Comparison of ENCODE assay signal across 8 cellular contexts in the genomic region with DNA sequence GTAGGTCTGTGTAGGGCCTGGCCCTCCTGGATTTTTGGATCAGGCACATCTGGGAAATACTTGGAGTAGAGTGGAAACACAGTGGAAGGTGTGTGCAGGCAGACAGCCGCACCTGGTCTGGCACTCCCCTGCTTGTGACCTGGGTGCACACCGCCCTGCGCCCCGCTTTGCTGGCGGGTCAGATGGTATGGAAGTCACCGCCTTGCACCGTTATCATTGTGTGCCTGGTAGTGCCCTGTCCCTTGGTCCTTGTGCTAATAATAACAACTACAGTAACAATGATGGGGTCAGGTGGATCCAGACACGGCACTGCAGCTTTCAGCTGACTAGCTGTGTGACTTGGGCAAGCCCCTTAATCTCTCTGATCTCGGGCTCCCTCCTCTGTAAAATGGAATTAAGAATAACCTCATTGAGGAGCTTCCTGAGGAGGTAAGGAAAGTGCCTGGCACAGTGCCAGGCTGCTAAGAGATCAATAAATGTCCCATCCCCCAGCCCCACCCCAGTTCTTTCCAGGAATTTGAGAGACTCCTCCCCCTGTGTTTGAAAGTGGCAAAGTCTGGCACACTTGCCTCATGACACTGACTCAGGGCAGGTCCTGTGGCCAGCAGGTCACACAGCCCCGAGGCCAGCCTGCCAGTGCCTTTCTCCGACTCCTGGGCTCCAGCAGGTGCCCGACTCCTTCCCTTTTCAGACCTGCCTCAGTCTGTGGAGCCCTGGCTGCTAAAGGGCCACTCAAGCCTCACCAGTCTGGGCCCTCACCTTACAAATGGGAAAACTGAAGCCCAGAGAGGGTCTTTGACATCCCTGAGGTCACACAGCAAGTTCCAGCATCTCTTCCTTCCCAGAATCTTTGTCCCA. TPM values are rescaled to one million over a fixed set of nuclear protein-coding genes. Genes with fewer than 3 reads are reported as not detected.
A peak's percentile ranks its signal among the peaks of the same experiment; 100 is the strongest.
DNase-seq lines count a peak whose midpoint lies in the region; ATAC-seq and TF ChIP-seq lines count a peak whose summit lies in the region.

No MANE protein-coding gene starts in this region.

- no peaks in the 10 kb centered on the region for H3K27me3 ChIP-seq in esophagus muscularis mucosa
- no peaks in the 10 kb centered on the region for H3K27me3 ChIP-seq in parathyroid adenoma (ENCODE audit: control insufficient read depth, insufficient read depth, low read length)
- no peaks in the 10 kb centered on the region for H3K27me3 ChIP-seq in MM.1S (replicated peaks; ENCODE audit: insufficient read depth, low read length)

- DNase-seq in EH (ENCODE audit: low read depth) (peak; percentile 30), esophagus muscularis mucosa (ENCODE audit: extremely low spot score) (no peak), occipital lobe (lab: John Stamatoyannopoulos, UW) (no peak), GOT3 (lab: John Stamatoyannopoulos, UW) (no peak), MM.1S (no peak)
- DNase-seq in activated CD4-positive, alpha-beta T cell treated with anti-CD3 and anti-CD28 coated beads, Interleukin-2, amount 10 ng/mL, durations not matched to agents 7 days and 5 days, result peak; percentile 12

- H3K9me3 ChIP-seq in esophagus muscularis mucosa (no peaks in the 10 kb centered on the region), parathyroid adenoma (ENCODE audit: control insufficient read depth, low read length) (no peaks in the 10 kb centered on the region), MM.1S (replicated peaks; ENCODE audit: insufficient read depth, low read length) (no peaks in the 10 kb centered on the region)

- no peaks in the 10 kb centered on the region for H3K9me2 ChIP-seq in MM.1S (replicated peaks; ENCODE audit: insufficient read depth, low read length)

- H3K27me3 Mint-ChIP-seq in activated CD4-positive, alpha-beta T cell treated with anti-CD3 and anti-CD28 coated beads, Interleukin-2, amount 10 ng/mL, durations not matched to agents 7 days and 5 days, result no peaks in the 10 kb centered on the region

- H3K27ac ChIP-seq in esophagus muscularis mucosa (replicated peaks in 1 of 4), result peak overlapping the region; percentile 46 to 59 (median 58)
- peak overlapping the region; percentile 47 for H3K27ac ChIP-seq in parathyroid adenoma
- no peak overlapping the region for H3K27ac ChIP-seq in MM.1S (ENCODE audit: low read length)

- H3K36me3 Mint-ChIP-seq in activated CD4-positive, alpha-beta T cell treated with anti-CD3 and anti-CD28 coated beads, Interleukin-2, amount 10 ng/mL, durations not matched to agents 7 days and 5 days (ENCODE audit: low read depth), result peaks cover 75% of the 10 kb centered on the region

- POLR2A ChIA-PET in activated CD4-positive, alpha-beta T cell treated with anti-CD3 and anti-CD28 coated beads, Interleukin-2, amount 10 ng/mL, durations not matched to agents 7 days and 5 days (lab: Charles Lee), result interaction anchor here (1.2 kb wide), 1 partner anchor 10 kb away, joined by 3 read pairs; a partner anchor contains a TSS

- H3K9me3 Mint-ChIP-seq in activated CD4-positive, alpha-beta T cell treated with anti-CD3 and anti-CD28 coated beads, Interleukin-2, amount 10 ng/mL, durations not matched to agents 7 days and 5 days, result no peaks in the 10 kb centered on the region

- peak overlapping the region; percentile 59 for H3K4me3 Mint-ChIP-seq in activated CD4-positive, alpha-beta T cell treated with anti-CD3 and anti-CD28 coated beads, Interleukin-2, amount 10 ng/mL, durations not matched to agents 7 days and 5 days

- ATAC-seq in GM18858 (IDR thresholded peaks at IDR 0.05; ENCODE audit: unreplicated experiment), result no peak

- no peak for TF ChIP-seq POLR2A in esophagus muscularis mucosa (IDR thresholded peaks at IDR 0.05; ENCODE audit: low read depth)

- H3F3A ChIP-seq in MM.1S (ENCODE audit: insufficient read depth, low read length), result no peaks in the 10 kb centered on the region

- no peak for TF ChIP-seq EP300 in esophagus muscularis mucosa (IDR thresholded peaks at IDR 0.05)

- intact Hi-C loops in esophagus muscularis mucosa (cut with DNase I), result no loop called here

- CTCF ChIA-PET in activated CD4-positive, alpha-beta T cell treated with anti-CD3 and anti-CD28 coated beads, Interleukin-2, amount 10 ng/mL, durations not matched to agents 7 days and 5 days (lab: Charles Lee), result interaction anchor here (1.1 to 1.8 kb wide), 2 partner anchors 24 to 257 kb away, joined by 3 to 5 read pairs; no protein-coding TSS in a partner anchor

- 86% methylated on average over 10 of the region's 12 CpGs for WGBS in esophagus muscularis mucosa

- peaks cover 87% of the 10 kb centered on the region for H3K4me1 Mint-ChIP-seq in activated CD4-positive, alpha-beta T cell treated with anti-CD3 and anti-CD28 coated beads, Interleukin-2, amount 10 ng/mL, durations not matched to agents 7 days and 5 days

- H3K4me3 ChIP-seq in esophagus muscularis mucosa (no peak overlapping the region), parathyroid adenoma (ENCODE audit: low read depth, low read length) (no peak overlapping the region), MM.1S (ENCODE audit: low read length) (no peak overlapping the region)

- TF ChIP-seq CTCF in esophagus muscularis mucosa (IDR thresholded peaks at IDR 0.05) (no peak), parathyroid adenoma (IDR thresholded peaks at IDR 0.05) (no peak), MM.1S (IDR thresholded peaks at IDR 0.05; ENCODE audit: low read length) (no peak)

- H3K79me2 ChIP-seq in parathyroid adenoma, result no peaks in the 10 kb centered on the region
- H3K79me2 ChIP-seq in MM.1S (ENCODE audit: low read length), result peaks cover 39% of the 10 kb centered on the region

- peaks cover 0 to 5% (median 0%) of the 10 kb centered on the region in 4 donors for H3K36me3 ChIP-seq in esophagus muscularis mucosa
- no peaks in the 10 kb centered on the region for H3K36me3 ChIP-seq in parathyroid adenoma (ENCODE audit: control insufficient read depth, insufficient read depth, low read length)
- no peaks in the 10 kb centered on the region for H3K36me3 ChIP-seq in MM.1S (replicated peaks; ENCODE audit: insufficient read depth, low read length)

- H3K9ac ChIP-seq in parathyroid adenoma (no peak overlapping the region), MM.1S (ENCODE audit: low read length) (no peak overlapping the region)

- no peak overlapping the region for H2AFZ ChIP-seq in parathyroid adenoma
- no peak overlapping the region for H2AFZ ChIP-seq in MM.1S (ENCODE audit: low read length)

- H4K20me1 ChIP-seq in MM.1S (ENCODE audit: insufficient read depth, low read length), result no peaks in the 10 kb centered on the region

- H3K4me1 ChIP-seq in esophagus muscularis mucosa (peaks cover 7 to 18% (median 13%) of the 10 kb centered on the region in 4 donors), parathyroid adenoma (peaks cover 2% of the 10 kb centered on the region), MM.1S (ENCODE audit: low read length) (no peaks in the 10 kb centered on the region)

- peak overlapping the region; percentile 94 for H3K27ac Mint-ChIP-seq in activated CD4-positive, alpha-beta T cell treated with anti-CD3 and anti-CD28 coated beads, Interleukin-2, amount 10 ng/mL, durations not matched to agents 7 days and 5 days

- H3K4me2 ChIP-seq in parathyroid adenoma (ENCODE audit: low read length) (no peak overlapping the region), MM.1S (ENCODE audit: low read depth, low read length) (no peak overlapping the region)

RNA-seq across cellular contexts. Expression of a gene that starts 9.8 kb away (rescaled TPM):
- 100 to 1,000 TPM; 206 to 236 TPM for total RNA-seq in activated CD4-positive, alpha-beta T cell treated with anti-CD3 and anti-CD28 coated beads, Interleukin-2, amount 10 ng/mL, durations not matched to agents 7 days and 5 days
- total RNA-seq in esophagus muscularis mucosa, result 10 to 100 TPM in 2 of 4 donors, 1 to 10 TPM in 2; 6.1 to 21.2 (median 9.8) TPM
- not detected for total RNA-seq in occipital lobe

RNA-seq across cellular contexts. Expression of a gene that starts 27.4 kb away (rescaled TPM):
- total RNA-seq in activated CD4-positive, alpha-beta T cell treated with anti-CD3 and anti-CD28 coated beads, Interleukin-2, amount 10 ng/mL, durations not matched to agents 7 days and 5 days, result 10 to 100 TPM; 45.7 to 52.5 TPM
- 10 to 100 TPM; 13.3 to 29.0 (median 23.4) TPM for total RNA-seq in esophagus muscularis mucosa
- total RNA-seq in occipital lobe, result 4.2 TPM

Comparison
In these comparisons a context has a peak if more than half of its experiments do, and no peak if none do; other contexts are left out.
1. DNase-seq: peak in EH (single experiment) and activated CD4-positive, alpha-beta T cell treated with anti-CD3 and anti-CD28 coated beads, Interleukin-2, amount 10 ng/mL, durations not matched to agents 7 days and 5 days (single experiment); none in esophagus muscularis mucosa (single experiment), occipital lobe (single experiment), GOT3 (single experiment) and MM.1S (single experiment).
2. RNA of a gene that starts 9.8 kb away (total RNA-seq): 206 to 236 TPM in activated CD4-positive, alpha-beta T cell treated with anti-CD3 and anti-CD28 coated beads, Interleukin-2, amount 10 ng/mL, durations not matched to agents 7 days and 5 days; 6.1 to 21.2 TPM in esophagus muscularis mucosa and not detected in occipital lobe (single experiment); every median in the first group is over 4 times any median in the second.